Comparison of ENCODE assay signal across 1 cellular context in the genomic region with DNA sequence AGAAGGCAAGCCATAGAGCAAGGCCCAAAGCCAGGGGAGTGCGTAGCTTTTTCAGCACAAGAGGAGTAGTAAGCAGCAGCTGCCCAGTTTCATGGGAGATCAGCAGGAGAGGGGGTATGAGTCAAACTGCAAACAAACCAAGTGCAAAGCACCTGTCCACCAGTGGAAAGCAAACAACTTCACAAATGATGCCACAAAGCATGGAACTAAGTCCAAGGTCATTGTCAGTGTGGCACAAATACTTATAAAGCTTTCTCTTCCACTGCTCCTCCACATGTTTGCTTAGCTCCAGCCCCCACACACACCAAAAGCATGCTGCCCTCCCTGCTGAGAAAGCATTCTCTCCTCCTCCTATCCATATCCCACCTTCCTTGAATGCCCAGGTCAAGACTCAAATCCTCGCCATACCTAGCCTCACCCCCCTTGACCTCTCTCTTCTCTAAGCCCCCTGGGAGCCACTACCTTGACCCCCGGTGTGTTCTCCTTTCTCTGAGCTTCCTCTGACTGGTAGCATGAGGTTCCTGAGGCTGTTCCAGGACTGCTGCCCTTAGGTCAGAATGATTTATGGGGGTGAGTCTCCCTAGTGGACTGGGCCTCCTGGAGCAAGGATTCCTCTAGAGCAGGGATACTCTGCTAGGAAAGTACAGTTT.
TF ChIP-seq lines count a peak whose summit lies in the region.

No MANE protein-coding gene starts in this region.

TF ChIP-seq in HepG2, 621 proteins besides CTCF, POLR2A, EP300 and RAD21 (continued from another document and continues in another):
- no peak for TF ChIP-seq RNF2 (conservative IDR thresholded peaks at IDR 0.05; ENCODE audit: low read depth)
- TF ChIP-seq ZNF441 (CRISPR knock-in tag; IDR thresholded peaks at IDR 0.05; ENCODE audit: borderline replicate concordance) = no peak; the same call in none of the 2 replicates
- TF ChIP-seq ZNF354B (CRISPR knock-in tag; IDR thresholded peaks at IDR 0.05) = no peak
- TF ChIP-seq, protein P1, sequence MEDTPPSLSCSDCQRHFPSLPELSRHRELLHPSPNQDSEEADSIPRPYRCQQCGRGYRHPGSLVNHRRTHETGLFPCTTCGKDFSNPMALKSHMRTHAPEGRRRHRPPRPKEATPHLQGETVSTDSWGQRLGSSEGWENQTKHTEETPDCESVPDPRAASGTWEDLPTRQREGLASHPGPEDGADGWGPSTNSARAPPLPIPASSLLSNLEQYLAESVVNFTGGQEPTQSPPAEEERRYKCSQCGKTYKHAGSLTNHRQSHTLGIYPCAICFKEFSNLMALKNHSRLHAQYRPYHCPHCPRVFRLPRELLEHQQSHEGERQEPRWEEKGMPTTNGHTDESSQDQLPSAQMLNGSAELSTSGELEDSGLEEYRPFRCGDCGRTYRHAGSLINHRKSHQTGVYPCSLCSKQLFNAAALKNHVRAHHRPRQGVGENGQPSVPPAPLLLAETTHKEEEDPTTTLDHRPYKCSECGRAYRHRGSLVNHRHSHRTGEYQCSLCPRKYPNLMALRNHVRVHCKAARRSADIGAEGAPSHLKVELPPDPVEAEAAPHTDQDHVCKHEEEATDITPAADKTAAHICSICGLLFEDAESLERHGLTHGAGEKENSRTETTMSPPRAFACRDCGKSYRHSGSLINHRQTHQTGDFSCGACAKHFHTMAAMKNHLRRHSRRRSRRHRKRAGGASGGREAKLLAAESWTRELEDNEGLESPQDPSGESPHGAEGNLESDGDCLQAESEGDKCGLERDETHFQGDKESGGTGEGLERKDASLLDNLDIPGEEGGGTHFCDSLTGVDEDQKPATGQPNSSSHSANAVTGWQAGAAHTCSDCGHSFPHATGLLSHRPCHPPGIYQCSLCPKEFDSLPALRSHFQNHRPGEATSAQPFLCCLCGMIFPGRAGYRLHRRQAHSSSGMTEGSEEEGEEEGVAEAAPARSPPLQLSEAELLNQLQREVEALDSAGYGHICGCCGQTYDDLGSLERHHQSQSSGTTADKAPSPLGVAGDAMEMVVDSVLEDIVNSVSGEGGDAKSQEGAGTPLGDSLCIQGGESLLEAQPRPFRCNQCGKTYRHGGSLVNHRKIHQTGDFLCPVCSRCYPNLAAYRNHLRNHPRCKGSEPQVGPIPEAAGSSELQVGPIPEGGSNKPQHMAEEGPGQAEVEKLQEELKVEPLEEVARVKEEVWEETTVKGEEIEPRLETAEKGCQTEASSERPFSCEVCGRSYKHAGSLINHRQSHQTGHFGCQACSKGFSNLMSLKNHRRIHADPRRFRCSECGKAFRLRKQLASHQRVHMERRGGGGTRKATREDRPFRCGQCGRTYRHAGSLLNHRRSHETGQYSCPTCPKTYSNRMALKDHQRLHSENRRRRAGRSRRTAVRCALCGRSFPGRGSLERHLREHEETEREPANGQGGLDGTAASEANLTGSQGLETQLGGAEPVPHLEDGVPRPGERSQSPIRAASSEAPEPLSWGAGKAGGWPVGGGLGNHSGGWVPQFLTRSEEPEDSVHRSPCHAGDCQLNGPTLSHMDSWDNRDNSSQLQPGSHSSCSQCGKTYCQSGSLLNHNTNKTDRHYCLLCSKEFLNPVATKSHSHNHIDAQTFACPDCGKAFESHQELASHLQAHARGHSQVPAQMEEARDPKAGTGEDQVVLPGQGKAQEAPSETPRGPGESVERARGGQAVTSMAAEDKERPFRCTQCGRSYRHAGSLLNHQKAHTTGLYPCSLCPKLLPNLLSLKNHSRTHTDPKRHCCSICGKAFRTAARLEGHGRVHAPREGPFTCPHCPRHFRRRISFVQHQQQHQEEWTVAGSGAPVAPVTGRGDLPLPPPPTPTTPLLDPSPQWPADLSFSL (CRISPR knock-in tag; IDR thresholded peaks at IDR 0.05) = no peak; the same call in 1 of the 2 replicates
- TF ChIP-seq SPEN (CRISPR knock-in tag; IDR thresholded peaks at IDR 0.05; ENCODE audit: low read depth) = peak; percentile 49
- TF ChIP-seq ZNF678 (CRISPR knock-in tag; IDR thresholded peaks at IDR 0.05) = no peak
- no peak for TF ChIP-seq NFE2L2 (IDR thresholded peaks at IDR 0.05; ENCODE audit: low read length)
- TF ChIP-seq DMAP1 (CRISPR knock-in tag; IDR thresholded peaks at IDR 0.05) = peak; percentile 81; the same call in 1 of the 2 replicates
- TF ChIP-seq ATAD3A (CRISPR knock-in tag; IDR thresholded peaks at IDR 0.05) = no peak
- TF ChIP-seq ZNF546 (CRISPR knock-in tag; conservative IDR thresholded peaks at IDR 0.05) = no peak
- TF ChIP-seq, protein P2, sequence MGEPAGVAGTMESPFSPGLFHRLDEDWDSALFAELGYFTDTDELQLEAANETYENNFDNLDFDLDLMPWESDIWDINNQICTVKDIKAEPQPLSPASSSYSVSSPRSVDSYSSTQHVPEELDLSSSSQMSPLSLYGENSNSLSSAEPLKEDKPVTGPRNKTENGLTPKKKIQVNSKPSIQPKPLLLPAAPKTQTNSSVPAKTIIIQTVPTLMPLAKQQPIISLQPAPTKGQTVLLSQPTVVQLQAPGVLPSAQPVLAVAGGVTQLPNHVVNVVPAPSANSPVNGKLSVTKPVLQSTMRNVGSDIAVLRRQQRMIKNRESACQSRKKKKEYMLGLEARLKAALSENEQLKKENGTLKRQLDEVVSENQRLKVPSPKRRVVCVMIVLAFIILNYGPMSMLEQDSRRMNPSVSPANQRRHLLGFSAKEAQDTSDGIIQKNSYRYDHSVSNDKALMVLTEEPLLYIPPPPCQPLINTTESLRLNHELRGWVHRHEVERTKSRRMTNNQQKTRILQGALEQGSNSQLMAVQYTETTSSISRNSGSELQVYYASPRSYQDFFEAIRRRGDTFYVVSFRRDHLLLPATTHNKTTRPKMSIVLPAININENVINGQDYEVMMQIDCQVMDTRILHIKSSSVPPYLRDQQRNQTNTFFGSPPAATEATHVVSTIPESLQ (CRISPR knock-in tag; conservative IDR thresholded peaks at IDR 0.05) = 0 out of 2 replicates have a peak, but pooled peaks have one; percentile 44
- no peak for TF ChIP-seq ZBTB42 (CRISPR knock-in tag; IDR thresholded peaks at IDR 0.05)
- TF ChIP-seq, protein P3, sequence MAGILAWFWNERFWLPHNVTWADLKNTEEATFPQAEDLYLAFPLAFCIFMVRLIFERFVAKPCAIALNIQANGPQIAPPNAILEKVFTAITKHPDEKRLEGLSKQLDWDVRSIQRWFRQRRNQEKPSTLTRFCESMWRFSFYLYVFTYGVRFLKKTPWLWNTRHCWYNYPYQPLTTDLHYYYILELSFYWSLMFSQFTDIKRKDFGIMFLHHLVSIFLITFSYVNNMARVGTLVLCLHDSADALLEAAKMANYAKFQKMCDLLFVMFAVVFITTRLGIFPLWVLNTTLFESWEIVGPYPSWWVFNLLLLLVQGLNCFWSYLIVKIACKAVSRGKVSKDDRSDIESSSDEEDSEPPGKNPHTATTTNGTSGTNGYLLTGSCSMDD (CRISPR knock-in tag; IDR thresholded peaks at IDR 0.05) = no peak
- TF ChIP-seq, protein P4, sequence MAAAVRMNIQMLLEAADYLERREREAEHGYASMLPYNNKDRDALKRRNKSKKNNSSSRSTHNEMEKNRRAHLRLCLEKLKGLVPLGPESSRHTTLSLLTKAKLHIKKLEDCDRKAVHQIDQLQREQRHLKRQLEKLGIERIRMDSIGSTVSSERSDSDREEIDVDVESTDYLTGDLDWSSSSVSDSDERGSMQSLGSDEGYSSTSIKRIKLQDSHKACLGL (CRISPR knock-in tag; IDR thresholded peaks at IDR 0.05) = no peak
- peak; percentile 57; the same call in 1 of the 2 replicates for TF ChIP-seq ZNF644 (CRISPR knock-in tag; IDR thresholded peaks at IDR 0.05; ENCODE audit: low read depth)
- 0 out of 2 replicates have a peak, but pooled peaks have one; percentile 33 for TF ChIP-seq KLF6 (CRISPR knock-in tag; IDR thresholded peaks at IDR 0.05)
- 0 out of 2 replicates have a peak, but pooled peaks have one; percentile 28 for TF ChIP-seq ZNF317 (CRISPR knock-in tag; IDR thresholded peaks at IDR 0.05)
- TF ChIP-seq SRSF9 (IDR thresholded peaks at IDR 0.05; ENCODE audit: borderline replicate concordance, insufficient read depth, low read depth, low read length, poor library complexity, severe bottlenecking) = no peak
- no peak for TF ChIP-seq KAT2B (IDR thresholded peaks at IDR 0.05; ENCODE audit: borderline replicate concordance, low read depth, low read length)
- peak; percentile 100 for TF ChIP-seq ZNF160 (CRISPR knock-in tag; IDR thresholded peaks at IDR 0.05)
- TF ChIP-seq, protein P5, sequence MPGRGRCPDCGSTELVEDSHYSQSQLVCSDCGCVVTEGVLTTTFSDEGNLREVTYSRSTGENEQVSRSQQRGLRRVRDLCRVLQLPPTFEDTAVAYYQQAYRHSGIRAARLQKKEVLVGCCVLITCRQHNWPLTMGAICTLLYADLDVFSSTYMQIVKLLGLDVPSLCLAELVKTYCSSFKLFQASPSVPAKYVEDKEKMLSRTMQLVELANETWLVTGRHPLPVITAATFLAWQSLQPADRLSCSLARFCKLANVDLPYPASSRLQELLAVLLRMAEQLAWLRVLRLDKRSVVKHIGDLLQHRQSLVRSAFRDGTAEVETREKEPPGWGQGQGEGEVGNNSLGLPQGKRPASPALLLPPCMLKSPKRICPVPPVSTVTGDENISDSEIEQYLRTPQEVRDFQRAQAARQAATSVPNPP (CRISPR knock-in tag; IDR thresholded peaks at IDR 0.05) = 0 out of 2 replicates have a peak, but pooled peaks have one; percentile 53
- TF ChIP-seq, protein P6, sequence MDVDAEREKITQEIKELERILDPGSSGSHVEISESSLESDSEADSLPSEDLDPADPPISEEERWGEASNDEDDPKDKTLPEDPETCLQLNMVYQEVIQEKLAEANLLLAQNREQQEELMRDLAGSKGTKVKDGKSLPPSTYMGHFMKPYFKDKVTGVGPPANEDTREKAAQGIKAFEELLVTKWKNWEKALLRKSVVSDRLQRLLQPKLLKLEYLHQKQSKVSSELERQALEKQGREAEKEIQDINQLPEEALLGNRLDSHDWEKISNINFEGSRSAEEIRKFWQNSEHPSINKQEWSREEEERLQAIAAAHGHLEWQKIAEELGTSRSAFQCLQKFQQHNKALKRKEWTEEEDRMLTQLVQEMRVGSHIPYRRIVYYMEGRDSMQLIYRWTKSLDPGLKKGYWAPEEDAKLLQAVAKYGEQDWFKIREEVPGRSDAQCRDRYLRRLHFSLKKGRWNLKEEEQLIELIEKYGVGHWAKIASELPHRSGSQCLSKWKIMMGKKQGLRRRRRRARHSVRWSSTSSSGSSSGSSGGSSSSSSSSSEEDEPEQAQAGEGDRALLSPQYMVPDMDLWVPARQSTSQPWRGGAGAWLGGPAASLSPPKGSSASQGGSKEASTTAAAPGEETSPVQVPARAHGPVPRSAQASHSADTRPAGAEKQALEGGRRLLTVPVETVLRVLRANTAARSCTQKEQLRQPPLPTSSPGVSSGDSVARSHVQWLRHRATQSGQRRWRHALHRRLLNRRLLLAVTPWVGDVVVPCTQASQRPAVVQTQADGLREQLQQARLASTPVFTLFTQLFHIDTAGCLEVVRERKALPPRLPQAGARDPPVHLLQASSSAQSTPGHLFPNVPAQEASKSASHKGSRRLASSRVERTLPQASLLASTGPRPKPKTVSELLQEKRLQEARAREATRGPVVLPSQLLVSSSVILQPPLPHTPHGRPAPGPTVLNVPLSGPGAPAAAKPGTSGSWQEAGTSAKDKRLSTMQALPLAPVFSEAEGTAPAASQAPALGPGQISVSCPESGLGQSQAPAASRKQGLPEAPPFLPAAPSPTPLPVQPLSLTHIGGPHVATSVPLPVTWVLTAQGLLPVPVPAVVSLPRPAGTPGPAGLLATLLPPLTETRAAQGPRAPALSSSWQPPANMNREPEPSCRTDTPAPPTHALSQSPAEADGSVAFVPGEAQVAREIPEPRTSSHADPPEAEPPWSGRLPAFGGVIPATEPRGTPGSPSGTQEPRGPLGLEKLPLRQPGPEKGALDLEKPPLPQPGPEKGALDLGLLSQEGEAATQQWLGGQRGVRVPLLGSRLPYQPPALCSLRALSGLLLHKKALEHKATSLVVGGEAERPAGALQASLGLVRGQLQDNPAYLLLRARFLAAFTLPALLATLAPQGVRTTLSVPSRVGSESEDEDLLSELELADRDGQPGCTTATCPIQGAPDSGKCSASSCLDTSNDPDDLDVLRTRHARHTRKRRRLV (CRISPR knock-in tag; IDR thresholded peaks at IDR 0.05) = no peak
- TF ChIP-seq SNRNP70 (IDR thresholded peaks at IDR 0.05; ENCODE audit: low read depth, low read length) = no peak
- no peak for TF ChIP-seq ZNF737 (CRISPR knock-in tag; IDR thresholded peaks at IDR 0.05; ENCODE audit: borderline replicate concordance)
- TF ChIP-seq, protein P7, sequence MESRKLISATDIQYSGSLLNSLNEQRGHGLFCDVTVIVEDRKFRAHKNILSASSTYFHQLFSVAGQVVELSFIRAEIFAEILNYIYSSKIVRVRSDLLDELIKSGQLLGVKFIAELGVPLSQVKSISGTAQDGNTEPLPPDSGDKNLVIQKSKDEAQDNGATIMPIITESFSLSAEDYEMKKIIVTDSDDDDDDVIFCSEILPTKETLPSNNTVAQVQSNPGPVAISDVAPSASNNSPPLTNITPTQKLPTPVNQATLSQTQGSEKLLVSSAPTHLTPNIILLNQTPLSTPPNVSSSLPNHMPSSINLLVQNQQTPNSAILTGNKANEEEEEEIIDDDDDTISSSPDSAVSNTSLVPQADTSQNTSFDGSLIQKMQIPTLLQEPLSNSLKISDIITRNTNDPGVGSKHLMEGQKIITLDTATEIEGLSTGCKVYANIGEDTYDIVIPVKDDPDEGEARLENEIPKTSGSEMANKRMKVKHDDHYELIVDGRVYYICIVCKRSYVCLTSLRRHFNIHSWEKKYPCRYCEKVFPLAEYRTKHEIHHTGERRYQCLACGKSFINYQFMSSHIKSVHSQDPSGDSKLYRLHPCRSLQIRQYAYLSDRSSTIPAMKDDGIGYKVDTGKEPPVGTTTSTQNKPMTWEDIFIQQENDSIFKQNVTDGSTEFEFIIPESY (CRISPR knock-in tag; IDR thresholded peaks at IDR 0.05) = peak; percentile 67; the same call in 1 of the 2 replicates
- TF ChIP-seq JUNB (CRISPR knock-in tag; IDR thresholded peaks at IDR 0.05; ENCODE audit: borderline replicate concordance) = peak; percentile 96
- TF ChIP-seq PHF5A (CRISPR knock-in tag; IDR thresholded peaks at IDR 0.05; ENCODE audit: low read depth, unreplicated experiment) = peak; percentile 92
- TF ChIP-seq SP5 (CRISPR knock-in tag; IDR thresholded peaks at IDR 0.05; ENCODE audit: borderline replicate concordance, low read depth) = peak; percentile 71; the same call in 1 of the 2 replicates
- TF ChIP-seq FOXP1 (IDR thresholded peaks at IDR 0.05) = peak; percentile 45; the same call in 1 of the 2 replicates
- TF ChIP-seq FOXP1 (CRISPR knock-in tag; IDR thresholded peaks at IDR 0.05) = peak; percentile 91
- TF ChIP-seq ZKSCAN5 (CRISPR knock-in tag; IDR thresholded peaks at IDR 0.05) = no peak
- no peak for TF ChIP-seq ZNF510 (CRISPR knock-in tag; IDR thresholded peaks at IDR 0.05; ENCODE audit: low read depth)
- TF ChIP-seq, protein P8, sequence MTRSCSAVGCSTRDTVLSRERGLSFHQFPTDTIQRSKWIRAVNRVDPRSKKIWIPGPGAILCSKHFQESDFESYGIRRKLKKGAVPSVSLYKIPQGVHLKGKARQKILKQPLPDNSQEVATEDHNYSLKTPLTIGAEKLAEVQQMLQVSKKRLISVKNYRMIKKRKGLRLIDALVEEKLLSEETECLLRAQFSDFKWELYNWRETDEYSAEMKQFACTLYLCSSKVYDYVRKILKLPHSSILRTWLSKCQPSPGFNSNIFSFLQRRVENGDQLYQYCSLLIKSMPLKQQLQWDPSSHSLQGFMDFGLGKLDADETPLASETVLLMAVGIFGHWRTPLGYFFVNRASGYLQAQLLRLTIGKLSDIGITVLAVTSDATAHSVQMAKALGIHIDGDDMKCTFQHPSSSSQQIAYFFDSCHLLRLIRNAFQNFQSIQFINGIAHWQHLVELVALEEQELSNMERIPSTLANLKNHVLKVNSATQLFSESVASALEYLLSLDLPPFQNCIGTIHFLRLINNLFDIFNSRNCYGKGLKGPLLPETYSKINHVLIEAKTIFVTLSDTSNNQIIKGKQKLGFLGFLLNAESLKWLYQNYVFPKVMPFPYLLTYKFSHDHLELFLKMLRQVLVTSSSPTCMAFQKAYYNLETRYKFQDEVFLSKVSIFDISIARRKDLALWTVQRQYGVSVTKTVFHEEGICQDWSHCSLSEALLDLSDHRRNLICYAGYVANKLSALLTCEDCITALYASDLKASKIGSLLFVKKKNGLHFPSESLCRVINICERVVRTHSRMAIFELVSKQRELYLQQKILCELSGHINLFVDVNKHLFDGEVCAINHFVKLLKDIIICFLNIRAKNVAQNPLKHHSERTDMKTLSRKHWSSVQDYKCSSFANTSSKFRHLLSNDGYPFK (CRISPR knock-in tag; IDR thresholded peaks at IDR 0.05; ENCODE audit: borderline replicate concordance) = no peak
- TF ChIP-seq JUND (CRISPR knock-in tag; IDR thresholded peaks at IDR 0.05) = peak; percentile 97
